1 cellular context compared by ENCODE assay signal in genomic region chr3:141279074-141279945, GRCh38.
TF ChIP-seq lines count a peak whose summit lies in the region.

No MANE protein-coding gene starts in this region.

TF ChIP-seq in H1, 55 proteins besides CTCF, POLR2A, EP300 and RAD21:
- TF ChIP-seq MAFK (IDR thresholded peaks at IDR 0.05; ENCODE audit: low read depth, low read length), result no peak
- TF ChIP-seq RNF2 (IDR thresholded peaks at IDR 0.05; ENCODE audit: borderline replicate concordance, low read depth, low read length, missing control alignments, poor library complexity, severe bottlenecking), result no peak
- no peak for TF ChIP-seq TBP (IDR thresholded peaks at IDR 0.05; ENCODE audit: low read depth, low read length)
- TF ChIP-seq JUND (IDR thresholded peaks at IDR 0.05; ENCODE audit: low read length), result no peak
- TF ChIP-seq CREB1 (IDR thresholded peaks at IDR 0.05), result no peak
- no peak for TF ChIP-seq NRF1 (IDR thresholded peaks at IDR 0.05; ENCODE audit: low read depth, low read length)
- no peak for TF ChIP-seq CBX5 (IDR thresholded peaks at IDR 0.05; ENCODE audit: low read depth, low read length)
- no peak for TF ChIP-seq GTF2F1 (IDR thresholded peaks at IDR 0.05; ENCODE audit: borderline replicate concordance, low read depth, low read length)
- TF ChIP-seq ATF3 (IDR thresholded peaks at IDR 0.05; ENCODE audit: insufficient read depth, low read depth, low read length), result no peak
- TF ChIP-seq CHD2 (IDR thresholded peaks at IDR 0.05; ENCODE audit: low read length), result no peak
- no peak for TF ChIP-seq GABPA (IDR thresholded peaks at IDR 0.05; ENCODE audit: borderline replicate concordance, insufficient read depth, low read length)
- no peak for TF ChIP-seq NANOG (IDR thresholded peaks at IDR 0.05; ENCODE audit: insufficient read depth, low read depth, low read length, poor library complexity, severe bottlenecking)
- TF ChIP-seq CTBP2 (IDR thresholded peaks at IDR 0.05; ENCODE audit: borderline replicate concordance, insufficient read depth, insufficient read length, low read length), result no peak
- no peak for TF ChIP-seq MAX (IDR thresholded peaks at IDR 0.05)
- TF ChIP-seq SAP30 (IDR thresholded peaks at IDR 0.05; ENCODE audit: insufficient read depth, insufficient replicate concordance, low read length), result no peak
- no peak for TF ChIP-seq EGR1 (IDR thresholded peaks at IDR 0.05; ENCODE audit: borderline replicate concordance, low read depth, low read length)
- no peak for TF ChIP-seq RFX5 (IDR thresholded peaks at IDR 0.05; ENCODE audit: borderline replicate concordance, low read depth, low read length)
- no peak for TF ChIP-seq HDAC6 (IDR thresholded peaks at IDR 0.05; ENCODE audit: low read depth, low read length)
- no peak for TF ChIP-seq CHD7 (IDR thresholded peaks at IDR 0.05; ENCODE audit: insufficient replicate concordance, low read length)
- no peak for TF ChIP-seq POLR2AphosphoS5 (IDR thresholded peaks at IDR 0.05; ENCODE audit: low read depth, low read length)
